1 cellular context compared by ENCODE assay signal in genomic region chr2:150716186-150716585, GRCh38.
TF ChIP-seq lines count a peak whose summit lies in the region.

No MANE protein-coding gene starts in this region.

TF ChIP-seq in GM23338, 12 proteins besides CTCF, POLR2A, EP300 and RAD21 (continued from another document):
- TF ChIP-seq ZNF462 (CRISPR knock-in tag; IDR thresholded peaks at IDR 0.05) (no peak), JUNB (IDR thresholded peaks at IDR 0.05; ENCODE audit: unreplicated experiment) (no peak), CREB1 (CRISPR knock-in tag; IDR thresholded peaks at IDR 0.05; ENCODE audit: low read depth) (no peak), ZNF114 (CRISPR knock-in tag; IDR thresholded peaks at IDR 0.05) (no peak), NANOG (IDR thresholded peaks at IDR 0.05; ENCODE audit: borderline replicate concordance) (no peak), EZH2 (IDR thresholded peaks at IDR 0.05; ENCODE audit: low read depth, unreplicated experiment) (no peak)
- TF ChIP-seq, protein P1, sequence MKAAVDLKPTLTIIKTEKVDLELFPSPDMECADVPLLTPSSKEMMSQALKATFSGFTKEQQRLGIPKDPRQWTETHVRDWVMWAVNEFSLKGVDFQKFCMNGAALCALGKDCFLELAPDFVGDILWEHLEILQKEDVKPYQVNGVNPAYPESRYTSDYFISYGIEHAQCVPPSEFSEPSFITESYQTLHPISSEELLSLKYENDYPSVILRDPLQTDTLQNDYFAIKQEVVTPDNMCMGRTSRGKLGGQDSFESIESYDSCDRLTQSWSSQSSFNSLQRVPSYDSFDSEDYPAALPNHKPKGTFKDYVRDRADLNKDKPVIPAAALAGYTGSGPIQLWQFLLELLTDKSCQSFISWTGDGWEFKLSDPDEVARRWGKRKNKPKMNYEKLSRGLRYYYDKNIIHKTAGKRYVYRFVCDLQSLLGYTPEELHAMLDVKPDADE (IDR thresholded peaks at IDR 0.05) = no peak
TF ChIP-seq in GM23338: peak in this region for 0.
